ENCODE assay signal across 9 cellular contexts in genomic region chr19:46714523-46715106, GRCh38. TPM values are rescaled to one million over a fixed set of nuclear protein-coding genes. Genes with fewer than 3 reads are reported as not detected.
DNase-seq lines count a peak whose midpoint lies in the region; ATAC-seq and TF ChIP-seq lines count a peak whose summit lies in the region.
"Had no signal": no experiment of that assay in that cellular context is flagged by ENCODE, and none has a peak within 500 bp of the region (broad histone marks: within the 10 kb centered on the region; RNA-seq: fewer than 3 reads in every experiment).

No MANE protein-coding gene starts in this region.

- peaks cover 7% of the 10 kb centered on the region for H3K36me3 ChIP-seq in BE2C
- H3K36me3 ChIP-seq in gastrocnemius medialis = peaks cover 0 to 4% of the 10 kb centered on the region in 2 donors

- TF ChIP-seq CTCF in BE2C (IDR thresholded peaks at IDR 0.05; ENCODE audit: low read depth, low read length) (no peak), fibroblast of the aortic adventitia (IDR thresholded peaks at IDR 0.05; ENCODE audit: insufficient read depth, low read length) (no peak), gastrocnemius medialis (IDR thresholded peaks at IDR 0.05 in 4 of 5, conservative IDR thresholded peaks at IDR 0.05 in 1 of 5) (no peak)

- TF ChIP-seq POLR2A in gastrocnemius medialis (IDR thresholded peaks at IDR 0.05) = no peak

- ATAC-seq in HG03159 (IDR thresholded peaks at IDR 0.05; ENCODE audit: unreplicated experiment) (peak; percentile 39), gastrocnemius medialis (no peak), HG02610 (IDR thresholded peaks at IDR 0.05; ENCODE audit: unreplicated experiment) (no peak)

- H3K4me1 ChIP-seq in BE2C (peaks cover 3% of the 10 kb centered on the region; the same call in 1 of the 2 replicates), gastrocnemius medialis (peaks cover 18 to 31% of the 10 kb centered on the region in 2 donors)

- H3K9me3 ChIP-seq in BE2C (no peaks in the 10 kb centered on the region), gastrocnemius medialis (no peaks in the 10 kb centered on the region)

- H3K27ac ChIP-seq in gastrocnemius medialis = peak overlapping the region; percentile 74 to 88 (median 80)

- no peaks in the 10 kb centered on the region for H3K27me3 ChIP-seq in BE2C
- H3K27me3 ChIP-seq in gastrocnemius medialis = no peaks in the 10 kb centered on the region

- in situ Hi-C loops in gastrocnemius medialis (cut with MboI; ENCODE audit: low sequenced_read_pairs in 4 of 4) = no loop called here

- H3K4me3 ChIP-seq in BE2C (ENCODE audit: low read depth, low read length) (peak overlapping the region; percentile 81), fibroblast of the aortic adventitia (ENCODE audit: low read depth, low read length) (peak overlapping the region; percentile 78), gastrocnemius medialis (peak overlapping the region; percentile 63 to 88 (median 80))

- DNase-seq in BE2C = no peak
- peak; percentile 41 to 53 for DNase-seq in activated CD8-positive, alpha-beta memory T cell treated with anti-CD3 and anti-CD28 coated beads for 4 hours (ENCODE audit: low read depth in 2 of 2)
- DNase-seq in fibroblast of the aortic adventitia (ENCODE audit: low read depth) = no peak
- DNase-seq in gastrocnemius medialis = no peak
- DNase-seq in NCI-H1694 treated with DMSO at 0.1 percent for 48 hours (lab: John Stamatoyannopoulos, UW) = no peak
- DNase-seq in ureter (ENCODE audit: low spot score) = no peak

- intact Hi-C loops in gastrocnemius medialis (cut with DNase I; ENCODE audit: low total_unique reads) = loop anchor here (1.0 kb wide), 1 partner anchor 73 kb away; no protein-coding TSS in a partner anchor

RNA-seq across cellular contexts. Expression of gene PRKD2, which starts 2.3 kb away (rescaled TPM):
- polyA plus RNA-seq in BE2C (2012; ENCODE audit: insufficient read depth, insufficient read length, low read depth) = 48.9 TPM
- total RNA-seq in fibroblast of the aortic adventitia (ENCODE audit: low replicate concordance) (8.0 and 9.7 TPM in 2 replicates), gastrocnemius medialis (1 to 10 TPM; 4.2 to 7.2 (median 6.1) TPM), ureter (57.1 TPM)

RNA-seq across cellular contexts. Expression of gene FKRP, which starts 31.2 kb away (rescaled TPM):
- 29.4 TPM for polyA plus RNA-seq in BE2C (2012; ENCODE audit: insufficient read depth, insufficient read length, low read depth)
- total RNA-seq in fibroblast of the aortic adventitia (ENCODE audit: low replicate concordance) (11.8 and 13.2 TPM in 2 replicates), gastrocnemius medialis (10 to 100 TPM; 16.5 to 23.0 (median 18.9) TPM), ureter (20.6 TPM)

RNA-seq across cellular contexts. Expression of gene STRN4, which starts 31.6 kb away (rescaled TPM):
- polyA plus RNA-seq in BE2C (2012; ENCODE audit: insufficient read depth, insufficient read length, low read depth) = 237 TPM
- total RNA-seq in fibroblast of the aortic adventitia (ENCODE audit: low replicate concordance) (45.3 and 45.9 TPM in 2 replicates), gastrocnemius medialis (10 to 100 TPM; 45.5 to 75.7 (median 57.9) TPM), ureter (67.6 TPM)

RNA-seq across cellular contexts. Expression of gene DACT3, which starts 53.6 kb away (rescaled TPM):
- polyA plus RNA-seq in BE2C (2012; ENCODE audit: insufficient read depth, insufficient read length, low read depth) = 16.0 TPM
- 5.1 and 17.5 TPM in 2 replicates for total RNA-seq in fibroblast of the aortic adventitia (ENCODE audit: low replicate concordance)
- total RNA-seq in gastrocnemius medialis = 1 to 10 TPM in 1 of 4 donors, under 1 TPM in 3; 0.26 to 1.0 (median 0.39) TPM
- 25.6 TPM for total RNA-seq in ureter
- total RNA-seq: renal cortical epithelial cell had no signal

Comparison
In these comparisons a context has a peak if more than half of its experiments do, and no peak if none do; other contexts are left out.
1. DNase-seq: peak in activated CD8-positive, alpha-beta memory T cell treated with anti-CD3 and anti-CD28 coated beads for 4 hours (2 of 2); none in BE2C (single experiment), fibroblast of the aortic adventitia (single experiment), gastrocnemius medialis (0 of 2), NCI-H1694 treated with DMSO at 0.1 percent for 48 hours (single experiment) and ureter (single experiment).
2. Peak in every context shown above with its lines, with median percentiles within 50 percentile points of each other: H3K4me3 ChIP-seq.